ENCODE assay signal across 8 cellular contexts in genomic region chr2:20051518-20052228, GRCh38. TPM values are rescaled to one million over a fixed set of nuclear protein-coding genes. Genes with fewer than 3 reads are reported as not detected.
DNase-seq lines count a peak whose midpoint lies in the region; TF ChIP-seq lines count a peak whose summit lies in the region.

LAPTM4A (minus strand) TSS chr2:20051628; CDS start chr2:20051520, 108 bp downstream.

- H2BK120ac ChIP-seq in neuronal stem cell (ENCODE audit: low read depth, low read length), result no peak within 1 kb of the TSS

- H3K27me3 ChIP-seq in SJSA1 (replicated peaks) (no peaks in the 10 kb centered on the region), neuronal stem cell (ENCODE audit: control insufficient read depth in 3 of 3, insufficient read depth in 3 of 3, low read depth in 1 of 3, low read length in 3 of 3) (no peaks in the 10 kb centered on the region)

- H3K9ac ChIP-seq in neuronal stem cell (ENCODE audit: low read depth, low read length, poor library complexity), result peak within 1 kb of the TSS; percentile 96

- H3K4ac ChIP-seq in neuronal stem cell (ENCODE audit: low read length), result no peak within 1 kb of the TSS

- H3K4me1 ChIP-seq in SJSA1 (replicated peaks) (peaks cover 32% of the 10 kb centered on the region), neuronal stem cell (ENCODE audit: control insufficient read depth in 2 of 2, insufficient read depth in 1 of 2, low read depth in 1 of 2, low read length in 2 of 2) (peaks cover 4 to 11% of the 10 kb centered on the region in 2 donors)

- peak; percentile 100 for DNase-seq in GM04504 (ENCODE audit: low read depth)
- DNase-seq in HFF-Myc (ENCODE audit: extremely low read depth, low read depth), result peak; percentile 100
- peak; percentile 99 for DNase-seq in MV-4-11 (lab: John Stamatoyannopoulos, UW)
- DNase-seq in SJSA1 (ENCODE audit: low read depth in 1 of 2, low spot score in 2 of 2), result peak; percentile 100
- DNase-seq in activated naive CD4-positive, alpha-beta T cell (lab: John Stamatoyannopoulos, UW), result peak; percentile 91 to 96 (median 94)
- peak; percentile 100 for DNase-seq in foreskin melanocyte
- peak; percentile 99 for DNase-seq in neuronal stem cell (ENCODE audit: low spot score)

- H3K4me2 ChIP-seq in neuronal stem cell (ENCODE audit: insufficient read depth, low read length, poor library complexity, severe bottlenecking), result peak within 1 kb of the TSS; percentile 73

- peak within 1 kb of the TSS; percentile 95 for H3K18ac ChIP-seq in neuronal stem cell (ENCODE audit: low read length)

- H4K91ac ChIP-seq in neuronal stem cell (ENCODE audit: low read depth, low read length, poor library complexity), result peak within 1 kb of the TSS; percentile 69

- no peaks in the 10 kb centered on the region for H3K36me3 ChIP-seq in SJSA1
- peaks cover 0 to 12% of the 10 kb centered on the region in 2 donors for H3K36me3 ChIP-seq in neuronal stem cell (replicated peaks in 1 of 2; ENCODE audit: control insufficient read depth in 2 of 2, insufficient read depth in 2 of 2, low read length in 2 of 2)

- WGBS in neuronal stem cell (ENCODE audit: extremely low coverage in 2 of 2, insufficient read length in 2 of 2, insufficient replicate concordance in 1 of 2), 2 donors, result no CpG with 5 or more reads among the region's 47 CpGs

- peak within 1 kb of the TSS; percentile 29 for H2BK5ac ChIP-seq in neuronal stem cell (ENCODE audit: low read length)

- peak within 1 kb of the TSS; percentile 78 for H3K14ac ChIP-seq in neuronal stem cell (ENCODE audit: low read length)

- peak within 1 kb of the TSS; percentile 87 for H2AFZ ChIP-seq in neuronal stem cell (ENCODE audit: low read length)

- peak within 1 kb of the TSS; percentile 88 for H2AK5ac ChIP-seq in neuronal stem cell (ENCODE audit: low read depth, low read length)

- H3K4me3 ChIP-seq in HFF-Myc (replicated peaks; ENCODE audit: low read depth, low read length), result peak within 1 kb of the TSS; percentile 67
- H3K4me3 ChIP-seq in SJSA1, result peak within 1 kb of the TSS; percentile 59
- H3K4me3 ChIP-seq in neuronal stem cell (ENCODE audit: low read length in 2 of 2), result peak within 1 kb of the TSS; percentile 63 to 90

- no peak for TF ChIP-seq CTCF in HFF-Myc (IDR thresholded peaks at IDR 0.05; ENCODE audit: low read depth, low read length, missing control alignments)
- TF ChIP-seq CTCF in subcutaneous adipose tissue (IDR thresholded peaks at IDR 0.05; ENCODE audit: low read depth), result no peak

- peak within 1 kb of the TSS; percentile 90 for H3K23ac ChIP-seq in neuronal stem cell (ENCODE audit: low read depth, low read length, poor library complexity)

- peak within 1 kb of the TSS; percentile 96 for H3K27ac ChIP-seq in SJSA1
- H3K27ac ChIP-seq in neuronal stem cell (replicated peaks; ENCODE audit: low read length), result peak within 1 kb of the TSS; percentile 95

- H4K8ac ChIP-seq in neuronal stem cell (ENCODE audit: low read depth, low read length), result no peak within 1 kb of the TSS

- H3K9me3 ChIP-seq in SJSA1 (replicated peaks), result no peaks in the 10 kb centered on the region
- H3K9me3 ChIP-seq in neuronal stem cell (replicated peaks in 1 of 2; ENCODE audit: control insufficient read depth in 2 of 2, insufficient read depth in 1 of 2, low read depth in 1 of 2, low read length in 2 of 2), result no peaks in the 10 kb centered on the region

- H2BK12ac ChIP-seq in neuronal stem cell (ENCODE audit: low read length), result no peak within 1 kb of the TSS

- H2BK15ac ChIP-seq in neuronal stem cell (ENCODE audit: low read length), result no peak within 1 kb of the TSS

- peaks cover 2% of the 10 kb centered on the region for H3K79me1 ChIP-seq in neuronal stem cell (ENCODE audit: low read depth, low read length)

RNA-seq across cellular contexts. Expression of gene LAPTM4A, which starts in this region (rescaled TPM):
- total RNA-seq in SJSA1 (2014; rRNA removed; shearing (Covaris generic)), result 161 and 214 TPM in 2 replicates
- polyA plus RNA-seq in neuronal stem cell (2013, experiment 1 of 2), result 262 TPM
- 267 TPM for polyA plus RNA-seq in neuronal stem cell (2013, experiment 2 of 2)
- total RNA-seq in subcutaneous adipose tissue, result 100 to 1,000 TPM; 126 to 309 (median 263) TPM

Comparison
In these comparisons a context has a peak if more than half of its experiments do, and no peak if none do; other contexts are left out.
1. Peak in every context shown above with its lines: DNase-seq, H3K4me3 ChIP-seq and H3K27ac ChIP-seq.